Comparison of ENCODE assay signal across 24 cellular contexts in genomic region chr7:11751315-11751714, GRCh38.
"Had no signal": no experiment of that assay in that cellular context is flagged by ENCODE, and none has a peak within 500 bp of the region (broad histone marks: within the 10 kb centered on the region; RNA-seq: fewer than 3 reads in every experiment).

No MANE protein-coding gene starts in this region.

- H3K27me3 ChIP-seq: adrenal gland had no signal

- H3K4me3 Mint-ChIP-seq: activated CD8-positive, alpha-beta T cell treated with anti-CD3 and anti-CD28 coated beads, Interleukin-2, amount 10 ng/mL, durations not matched to agents 7 days and 5 days; activated naive CD8-positive, alpha-beta T cell treated with anti-CD3 and anti-CD28 coated beads, Interleukin-2, amount 10 ng/mL, durations not matched to agents 7 days and 5 days; T-helper 1 cell treated with Interleukin-12 subunit alpha and Interleukin-12 subunit beta and Interleukin-4 antibody, amounts not matched to agents 30 μg/mL and 1 μg/mL, for 36 hours; WTC11 had no signal

- H3K4me1 Mint-ChIP-seq: activated naive CD8-positive, alpha-beta T cell treated with anti-CD3 and anti-CD28 coated beads, Interleukin-2, amount 10 ng/mL, durations not matched to agents 7 days and 5 days; WTC11 had no signal

- H3K4me3 ChIP-seq: adrenal gland had no signal

- ATAC-seq: activated CD8-positive, alpha-beta T cell treated with anti-CD3 and anti-CD28 coated beads, Interleukin-2, amount 10 ng/mL, durations not matched to agents 7 days and 5 days; WTC11 had no signal

- H3K36me3 Mint-ChIP-seq: activated naive CD8-positive, alpha-beta T cell treated with anti-CD3 and anti-CD28 coated beads, Interleukin-2, amount 10 ng/mL, durations not matched to agents 7 days and 5 days; WTC11 had no signal

- H3K27me3 Mint-ChIP-seq: activated naive CD8-positive, alpha-beta T cell treated with anti-CD3 and anti-CD28 coated beads, Interleukin-2, amount 10 ng/mL, durations not matched to agents 7 days and 5 days had no signal

- H3K4me1 ChIP-seq: adrenal gland had no signal

- H3K9me3 Mint-ChIP-seq: activated naive CD8-positive, alpha-beta T cell treated with anti-CD3 and anti-CD28 coated beads, Interleukin-2, amount 10 ng/mL, durations not matched to agents 7 days and 5 days; T-helper 1 cell treated with Interleukin-12 subunit alpha and Interleukin-12 subunit beta and Interleukin-4 antibody, amounts not matched to agents 30 μg/mL and 1 μg/mL, for 36 hours; WTC11 had no signal

- DNase-seq: activated CD4-positive, alpha-beta T cell treated with anti-CD3 and anti-CD28 coated beads for 48 hours; activated CD4-positive, alpha-beta T cell treated with anti-CD3 and anti-CD28 coated beads, Interleukin-2, amount 50 U/mL, for 4 hours; activated CD4-positive, CD25-positive, alpha-beta regulatory T cell treated with anti-CD3 and anti-CD28 coated beads, Interleukin-2, amount 50 U/mL, for 72 hours; activated CD8-positive, alpha-beta memory T cell treated with anti-CD3 and anti-CD28 coated beads, Interleukin-2, amount 50 U/mL, for 48 hours; activated CD8-positive, alpha-beta T cell treated with anti-CD3 and anti-CD28 coated beads, Interleukin-2, amount 10 ng/mL, durations not matched to agents 7 days and 5 days; activated naive CD4-positive, alpha-beta T cell treated with anti-CD3 and anti-CD28 coated beads, Interleukin-2, amount 50 U/mL, for 16 hours; activated naive CD8-positive, alpha-beta T cell treated with anti-CD3 and anti-CD28 coated beads, Interleukin-2, amount 10 ng/mL, durations not matched to agents 7 days and 5 days; activated T-cell treated with anti-CD3 and anti-CD28 coated beads, Interleukin-2, amount 50 U/mL, for 1 hour; adrenal gland; anterior cingulate cortex; caudate nucleus; Karpas-422; NCI-H1048; NCI-H1417 treated with DMSO at 0.1 percent for 48 hours; NCI-H1694; NCI-H2029; NCI-H345; NCI-H510A treated with DMSO at 0.1 percent for 48 hours; NCI-H69; NK-92 treated with Interleukin-12 subunit alpha and Interleukin-12 subunit beta, amount 100 ng/mL, for 24 hours; OCI-M1; SHP77 treated with DMSO at 0.1 percent for 48 hours had no signal

- H3K36me3 ChIP-seq: adrenal gland had no signal

- H3K27ac Mint-ChIP-seq: activated CD8-positive, alpha-beta T cell treated with anti-CD3 and anti-CD28 coated beads, Interleukin-2, amount 10 ng/mL, durations not matched to agents 7 days and 5 days; activated naive CD8-positive, alpha-beta T cell treated with anti-CD3 and anti-CD28 coated beads, Interleukin-2, amount 10 ng/mL, durations not matched to agents 7 days and 5 days; T-helper 1 cell treated with Interleukin-12 subunit alpha and Interleukin-12 subunit beta and Interleukin-4 antibody, amounts not matched to agents 30 μg/mL and 1 μg/mL, for 36 hours; WTC11 had no signal

- H3K9me3 ChIP-seq: adrenal gland had no signal

- H3K27ac ChIP-seq: adrenal gland had no signal
